22 cellular contexts compared by ENCODE assay signal in the genomic region with DNA sequence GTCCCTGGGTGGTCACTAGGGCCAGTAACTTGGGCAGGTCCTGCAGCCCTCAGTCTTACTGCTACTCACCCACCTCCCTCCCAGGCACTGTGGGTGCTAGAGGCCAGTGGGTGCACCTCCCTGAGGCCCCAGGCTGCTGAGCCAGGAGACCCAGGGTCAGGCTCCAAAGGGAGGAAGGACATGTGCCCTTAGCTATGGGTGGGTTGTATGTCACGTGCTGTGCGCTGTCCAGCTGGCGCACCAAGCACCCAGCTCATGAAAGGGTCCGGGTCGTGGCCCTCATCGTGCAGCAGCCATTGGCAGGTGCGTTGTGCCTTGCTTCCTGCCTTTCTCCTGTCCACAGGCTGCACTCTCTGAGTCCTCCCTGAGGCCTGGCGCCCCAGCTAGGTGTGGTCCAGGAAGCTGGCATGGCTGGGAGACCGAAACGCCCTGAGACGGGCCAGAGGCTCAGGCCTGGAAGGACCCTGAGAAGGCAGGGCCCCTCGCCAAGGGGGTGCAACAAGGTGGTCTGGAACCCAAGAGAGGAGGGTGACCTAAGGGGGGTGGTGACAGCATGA. TPM values are rescaled to one million over a fixed set of nuclear protein-coding genes. Genes with fewer than 3 reads are reported as not detected.
DNase-seq lines count a peak whose midpoint lies in the region; ATAC-seq, FAIRE-seq and TF ChIP-seq lines count a peak whose summit lies in the region.
"Had no signal": no experiment of that assay in that cellular context is flagged by ENCODE, and none has a peak within 500 bp of the region (broad histone marks: within the 10 kb centered on the region; RNA-seq: fewer than 3 reads in every experiment).

No MANE protein-coding gene starts in this region.

- 3% methylated on average over 7 of the region's 12 CpGs for WGBS in HepG2 (ENCODE audit: low lambda C conversion rate)
- no CpG with 5 or more reads among the region's 12 CpGs for WGBS in right lobe of liver (ENCODE audit: insufficient coverage, low coverage, low lambda C conversion rate, missing lambda C conversion rate)
- WGBS in K562 (ENCODE audit: insufficient coverage, low coverage, missing lambda C conversion rate), result under 1% methylated on average over 10 of the region's 12 CpGs
- WGBS in neuronal stem cell (ENCODE audit: extremely low coverage in 2 of 2, insufficient read length in 2 of 2, insufficient replicate concordance in 1 of 2), 2 donors, result no CpG with 5 or more reads among the region's 12 CpGs

- H2AK5ac ChIP-seq in neuronal stem cell (ENCODE audit: low read depth, low read length), result no peak overlapping the region

- H3K79me1 ChIP-seq in neuronal stem cell (ENCODE audit: low read depth, low read length), result no peaks in the 10 kb centered on the region

- no peak overlapping the region for H4K8ac ChIP-seq in neuronal stem cell (ENCODE audit: low read depth, low read length)

- H3K14ac ChIP-seq in neuronal stem cell (ENCODE audit: low read length), result no peak overlapping the region

- H3K23ac ChIP-seq in neuronal stem cell (ENCODE audit: low read depth, low read length, poor library complexity), result no peak overlapping the region

- H3K18ac ChIP-seq in neuronal stem cell (ENCODE audit: low read length), result no peak overlapping the region

- H3K9ac ChIP-seq in HepG2 (ENCODE audit: insufficient read depth, low read depth, low read length) (no peak overlapping the region), K562 (ENCODE audit: insufficient read depth in 1 of 2, low read depth in 2 of 2, low read length in 2 of 2) (no peak overlapping the region), neuronal stem cell (ENCODE audit: low read depth, low read length, poor library complexity) (peak overlapping the region; percentile 51)
- H3K9ac ChIP-seq: BLaER1 had no signal

- H3K27me3 ChIP-seq in HepG2 (ENCODE audit: control insufficient read depth in 1 of 2, insufficient read depth in 2 of 2, low read length in 2 of 2), result peaks cover 0 to 28% of the 10 kb centered on the region in 2 experiments; a peak in 4 of 5 replicates
- no peaks in the 10 kb centered on the region for H3K27me3 ChIP-seq in right lobe of liver
- peaks cover 2 to 32% of the 10 kb centered on the region in 2 experiments; a peak in 3 of 5 replicates for H3K27me3 ChIP-seq in K562 (ENCODE audit: control insufficient read depth in 2 of 2, insufficient read depth in 2 of 2, low read length in 2 of 2)
- H3K27me3 ChIP-seq in neuronal stem cell (ENCODE audit: control insufficient read depth in 3 of 3, insufficient read depth in 3 of 3, low read depth in 1 of 3, low read length in 3 of 3), result peaks cover 0 to 5% (median 0%) of the 10 kb centered on the region in 3 experiments
- H3K27me3 ChIP-seq: BLaER1 had no signal

- intact Hi-C loops in HepG2 (cut with micrococcal nuclease; ENCODE audit: unreplicated experiment) (no loop called here), right lobe of liver (cut with DNase I) (no loop called here), K562 (cut with micrococcal nuclease) (no loop called here)

- no peak overlapping the region for H2BK15ac ChIP-seq in neuronal stem cell (ENCODE audit: low read length)

- TF ChIP-seq CTCF in HepG2 (CRISPR knock-in tag; IDR thresholded peaks at IDR 0.05) (no peak), right lobe of liver (IDR thresholded peaks at IDR 0.05) (no peak), K562 (IDR thresholded peaks at IDR 0.05 in 2 of 3, conservative IDR thresholded peaks at IDR 0.05 in 1 of 3; ENCODE audit: insufficient read depth in 2 of 3, low read depth in 1 of 3, low read length in 3 of 3) (no peak)

- no peaks in the 10 kb centered on the region for H3K9me3 ChIP-seq in HepG2 (ENCODE audit: low read length)
- H3K9me3 ChIP-seq in right lobe of liver, result no peaks in the 10 kb centered on the region
- H3K9me3 ChIP-seq in K562 (replicated peaks; ENCODE audit: control insufficient read depth, insufficient read depth, low read depth, low read length), result no peaks in the 10 kb centered on the region
- no peaks in the 10 kb centered on the region for H3K9me3 ChIP-seq in neuronal stem cell (replicated peaks in 1 of 2; ENCODE audit: control insufficient read depth in 2 of 2, insufficient read depth in 1 of 2, low read depth in 1 of 2, low read length in 2 of 2)
- H3K9me3 ChIP-seq: BLaER1, Caco-2, HAP-1 had no signal

- BruUV-seq in HepG2 (replicated peaks; lab: Mats Ljungman, UMichigan) (no TSS peak), K562 (replicated peaks; lab: Mats Ljungman, UMichigan) (no TSS peak)

- in situ Hi-C loops in HepG2 (cut with HindIII; ENCODE audit: extremely low pct_ligation_motif_present, low pct_unique_long_range_greater_than_20kb), result no loop called here
- in situ Hi-C loops in K562 (cut with MboI), result no loop called here

- H2AFZ ChIP-seq in HepG2 (ENCODE audit: low read length) (no peak overlapping the region), K562 (ENCODE audit: low read depth, low read length) (no peak overlapping the region), neuronal stem cell (ENCODE audit: low read length) (no peak overlapping the region)
- H2AFZ ChIP-seq: GM23338 had no signal

- H2BK12ac ChIP-seq in neuronal stem cell (ENCODE audit: low read length), result no peak overlapping the region

- H3K4me3 ChIP-seq in HepG2 (replicated peaks in 1 of 3; ENCODE audit: insufficient read depth in 1 of 3, low read depth in 2 of 3, low read length in 3 of 3), result no peak overlapping the region
- H3K4me3 ChIP-seq in right lobe of liver, result no peak overlapping the region
- H3K4me3 ChIP-seq in K562, result no peak overlapping the region
- no peak overlapping the region for H3K4me3 ChIP-seq in neuronal stem cell (ENCODE audit: low read length in 2 of 2)
- H3K4me3 ChIP-seq: BLaER1, GM12878, GM23338, HAP-1 had no signal

- H3K4me1 ChIP-seq in HepG2 (ENCODE audit: insufficient read depth, low read length) (no peaks in the 10 kb centered on the region), right lobe of liver (no peaks in the 10 kb centered on the region), K562 (replicated peaks in 1 of 2; ENCODE audit: control insufficient read depth in 2 of 2, insufficient read depth in 2 of 2, low read length in 2 of 2) (no peaks in the 10 kb centered on the region), neuronal stem cell (ENCODE audit: control insufficient read depth in 2 of 2, insufficient read depth in 1 of 2, low read depth in 1 of 2, low read length in 2 of 2) (no peaks in the 10 kb centered on the region)
- H3K4me1 ChIP-seq: BLaER1, Caco-2, HAP-1 had no signal

- DNase-seq in HepG2 (ENCODE audit: low spot score) (no peak), right lobe of liver (no peak), K562 (ENCODE audit: extremely low read depth in 1 of 4, low spot score in 3 of 4) (no peak), neuronal stem cell (ENCODE audit: low spot score) (no peak), activated gamma-delta T cell treated with Interleukin-2 at 50 U/mL for 16 hours (no peak), NCI-H1417 (lab: John Stamatoyannopoulos, UW) (no peak)
- DNase-seq: Caco-2; CD4-positive, CD25-positive, alpha-beta regulatory T cell; CD8-positive, alpha-beta T cell; DMS153; DND-41 had no signal

- TF ChIP-seq EP300 in HepG2 (IDR thresholded peaks at IDR 0.05; ENCODE audit: low read depth in 2 of 2, low read length in 2 of 2) (no peak), HepG2 (CRISPR knock-in tag; IDR thresholded peaks at IDR 0.05; ENCODE audit: borderline replicate concordance) (no peak), K562 (IDR thresholded peaks at IDR 0.05; ENCODE audit: low read length) (no peak)

- ATAC-seq in HepG2, result no peak
- no peak for ATAC-seq in right lobe of liver
- ATAC-seq in K562, result no peak
- ATAC-seq in HG03196 (IDR thresholded peaks at IDR 0.05; ENCODE audit: unreplicated experiment), result no peak
- ATAC-seq: CD8-positive, alpha-beta T cell; GM12878; GM23338 had no signal

- H3K79me2 ChIP-seq in HepG2 (ENCODE audit: insufficient read depth, low read length) (no peaks in the 10 kb centered on the region), K562 (ENCODE audit: control insufficient read depth, insufficient read depth, low read length) (no peaks in the 10 kb centered on the region)

- H4K91ac ChIP-seq in neuronal stem cell (ENCODE audit: low read depth, low read length, poor library complexity), result no peak overlapping the region

- no peak overlapping the region for H3K4ac ChIP-seq in neuronal stem cell (ENCODE audit: low read length)

- CTCF ChIA-PET in HepG2 (lab: Yijun Ruan, JAX; ENCODE audit: low intra/inter-chr PET ratio, low total read pairs), result no interaction called here
- CTCF ChIA-PET in K562 (lab: Yijun Ruan, JAX; ENCODE audit: low intra/inter-chr PET ratio), result no interaction called here

- H4K20me1 ChIP-seq in HepG2 (ENCODE audit: insufficient read depth, low read length) (no peaks in the 10 kb centered on the region), K562 (replicated peaks; ENCODE audit: control insufficient read depth, insufficient read depth, low read length) (no peaks in the 10 kb centered on the region; the same call in 1 of the 2 replicates)
- H4K20me1 ChIP-seq: BLaER1 had no signal

- POLR2A ChIA-PET in HepG2 (lab: Yijun Ruan, JAX), result no interaction called here
- POLR2A ChIA-PET in K562 (lab: Yijun Ruan, JAX), result interaction anchor here (0.7 kb wide), 1 partner anchor 26 kb away, joined by 3 read pairs; no protein-coding TSS in a partner anchor

- H3K9me1 ChIP-seq in K562 (ENCODE audit: control insufficient read depth, insufficient read depth, low read length), result no peaks in the 10 kb centered on the region

- no peak for FAIRE-seq in HepG2 (lab: Jason Lieb, UNC)
- FAIRE-seq in K562 (lab: Jason Lieb, UNC), result no peak
- FAIRE-seq: A204.1, G401.6, GM12878, GM19239, H54 had no signal

- TF ChIP-seq RAD21 in HepG2 (CRISPR knock-in tag; IDR thresholded peaks at IDR 0.05) (no peak), K562 (CRISPR knock-in tag; conservative IDR thresholded peaks at IDR 0.05 in 1 of 2, IDR thresholded peaks at IDR 0.05 in 1 of 2) (no peak)

- H3K4me2 ChIP-seq in HepG2 (ENCODE audit: low read depth, low read length) (no peak overlapping the region), K562 (ENCODE audit: insufficient read depth, low read length) (no peak overlapping the region), neuronal stem cell (ENCODE audit: insufficient read depth, low read length, poor library complexity, severe bottlenecking) (no peak overlapping the region)
- H3K4me2 ChIP-seq: BLaER1, GM23338 had no signal

- H3K27ac ChIP-seq in HepG2 (ENCODE audit: extremely low read length, insufficient read depth, low read length), result no peak overlapping the region
- H3K27ac ChIP-seq in right lobe of liver, result no peak overlapping the region
- H3K27ac ChIP-seq in K562 (ENCODE audit: extremely low read depth, low read depth, low read length), result no peak overlapping the region
- no peak overlapping the region for H3K27ac ChIP-seq in neuronal stem cell (replicated peaks; ENCODE audit: low read length)
- H3K27ac ChIP-seq: 22Rv1, BLaER1, C4-2B had no signal

- H2BK5ac ChIP-seq in neuronal stem cell (ENCODE audit: low read length), result no peak overlapping the region

- TF ChIP-seq POLR2A in HepG2 (IDR thresholded peaks at IDR 0.05; ENCODE audit: insufficient read depth in 1 of 2, low read depth in 2 of 2, low read length in 2 of 2) (no peak), right lobe of liver (IDR thresholded peaks at IDR 0.05) (no peak), K562 (conservative IDR thresholded peaks at IDR 0.05) (no peak)

- H2BK120ac ChIP-seq in neuronal stem cell (ENCODE audit: low read depth, low read length), result no peak overlapping the region

- H3K36me3 ChIP-seq in HepG2 (replicated peaks in 1 of 2; ENCODE audit: control insufficient read depth in 1 of 2, insufficient read depth in 2 of 2, low read length in 2 of 2) (no peaks in the 10 kb centered on the region), right lobe of liver (no peaks in the 10 kb centered on the region), K562 (ENCODE audit: control insufficient read depth, insufficient read depth, low read length) (no peaks in the 10 kb centered on the region), neuronal stem cell (replicated peaks in 1 of 2; ENCODE audit: control insufficient read depth in 2 of 2, insufficient read depth in 2 of 2, low read length in 2 of 2) (no peaks in the 10 kb centered on the region)
- H3K36me3 ChIP-seq: BLaER1, HAP-1 had no signal

RNA-seq across cellular contexts. Expression of gene KCTD15, which starts 47.0 kb away (rescaled TPM):
- total RNA-seq in HepG2 (2016; rRNA removed; fragmentation: Illumina TruSeq; extraction: Trizol) (13.4 and 16.7 TPM in 2 replicates), right lobe of liver (10 to 100 TPM in 4 of 6 experiments, 1 to 10 TPM in 2; 5.0 to 27.0 (median 11.5) TPM), K562 (2014; rRNA removed) (42.0 and 46.5 TPM in 2 replicates), K562 (2014; rRNA removed; fragmentation: Illumina TruSeq; extraction: Trizol) (6.0 and 6.7 TPM in 2 replicates), K562 (2015; rRNA removed; fragmentation: Illumina TruSeq; extraction: Trizol) (11.8 and 14.4 TPM in 2 replicates), K562 (2021) (26.5 and 29.7 TPM in 2 replicates)
- 8.5 and 10.1 TPM in 2 replicates for total RNA-seq in HepG2 (2016; cell fraction: cytosol; rRNA removed; fragmentation: Illumina TruSeq; extraction: Trizol; ENCODE audit: low read depth)
- 13.8 and 17.7 TPM in 2 replicates for total RNA-seq in HepG2 (2016; cell fraction: insoluble cytoplasmic fraction; rRNA removed; fragmentation: Illumina TruSeq; extraction: Trizol)
- total RNA-seq in HepG2 (2016; cell fraction: membrane; rRNA removed; fragmentation: Illumina TruSeq; extraction: Trizol), result 22.0 and 23.7 TPM in 2 replicates
- total RNA-seq in HepG2 (2016; cell fraction: nucleus; rRNA removed; fragmentation: Illumina TruSeq; extraction: Trizol), result 14.7 and 15.5 TPM in 2 replicates
- polyA plus RNA-seq in HepG2 (2011; rRNA removed) (13.2 and 19.1 TPM in 2 replicates), K562 (2011; rRNA removed) (14.2 and 19.8 TPM in 2 replicates), K562 (2014; fragmentation: Illumina TruSeq; extraction: Trizol) (10.1 and 25.5 TPM in 2 replicates), K562 (2014; fragmentation: Nextera tagmentation; extraction: Ambion mirVana) (1 to 10 TPM; 1.7 TPM), K562 (2014; rRNA removed) (31.2 and 49.0 TPM in 2 replicates)
- polyA plus RNA-seq in HepG2 (2011; cell fraction: cytosol; rRNA removed), result 13.7 and 21.4 TPM in 2 replicates
- 60.7 and 80.2 TPM in 2 replicates for polyA plus RNA-seq in HepG2 (2011; cell fraction: nucleus; rRNA removed)
- polyA plus RNA-seq in HepG2 (2012), result 6.1 and 12.6 TPM in 2 replicates
- polyA plus RNA-seq in HepG2 (2016; cell fraction: cytosol; fragmentation: Illumina TruSeq; extraction: Trizol; ENCODE audit: low read depth), result 12.7 and 15.4 TPM in 2 replicates
- polyA plus RNA-seq in HepG2 (2016; cell fraction: insoluble cytoplasmic fraction; fragmentation: Illumina TruSeq; extraction: Trizol; ENCODE audit: low read depth), result 17.7 and 18.6 TPM in 2 replicates
- polyA plus RNA-seq in HepG2 (2016; cell fraction: membrane; fragmentation: Illumina TruSeq; extraction: Trizol; ENCODE audit: low read depth), result 18.9 and 19.9 TPM in 2 replicates
- 28.1 and 31.6 TPM in 2 replicates for polyA plus RNA-seq in HepG2 (2016; cell fraction: nucleus; fragmentation: Illumina TruSeq; extraction: Trizol; ENCODE audit: insufficient read depth, low read depth)
- polyA minus RNA-seq in HepG2 (2011; rRNA and poly(A)+ RNA removed; ENCODE audit: low replicate concordance), result 25.7 and 46.7 TPM in 2 replicates
- polyA minus RNA-seq in HepG2 (2011; cell fraction: cytosol; rRNA and poly(A)+ RNA removed), result 5.5 and 6.6 TPM in 2 replicates
- polyA minus RNA-seq in HepG2 (2011; cell fraction: nucleus; rRNA and poly(A)+ RNA removed), result 7.8 and 10.0 TPM in 2 replicates
- 22.8 and 48.8 TPM in 2 replicates for total RNA-seq in K562 (2011; cell fraction: chromatin; rRNA removed; ENCODE audit: low replicate concordance)
- 33.6 and 36.5 TPM in 2 replicates for total RNA-seq in K562 (2011; cell fraction: nucleolus; rRNA removed)
- 23.7 and 24.2 TPM in 2 replicates for total RNA-seq in K562 (2011; cell fraction: nucleoplasm; rRNA removed)
- polyA plus RNA-seq in K562 (2011; cell fraction: cytosol; rRNA removed), result 25.0 and 63.1 TPM in 2 replicates
- 52.6 and 84.5 TPM in 2 replicates for polyA plus RNA-seq in K562 (2011; cell fraction: nucleus; rRNA removed)
- 20.4 and 37.0 TPM in 2 replicates for polyA plus RNA-seq in K562 (2012)
- polyA minus RNA-seq in K562 (2011; rRNA and poly(A)+ RNA removed), result 6.6 and 9.7 TPM in 2 replicates
- 12.0 and 13.4 TPM in 2 replicates for polyA minus RNA-seq in K562 (2011; cell fraction: cytosol; rRNA and poly(A)+ RNA removed)
- polyA minus RNA-seq in K562 (2011; cell fraction: nucleus; rRNA and poly(A)+ RNA removed), result 9.3 and 10.2 TPM in 2 replicates
- polyA plus RNA-seq in neuronal stem cell (2013, experiment 1 of 2), result 20.7 TPM
- polyA plus RNA-seq in neuronal stem cell (2013, experiment 2 of 2), result 20.9 TPM
- total RNA-seq: GM12878 had no signal
- polyA plus RNA-seq: GM12878 had no signal

Comparison
In these comparisons a context has a peak if more than half of its experiments do, and no peak if none do; other contexts are left out.
1. Of the 241 proteins assayed by ChIP-seq in both HepG2 and K562: peak only in HepG2: MNT; only in K562: USF2; in both: none; in neither: 239.